Comparison of ENCODE assay signal across 1 cellular context in the genomic region with DNA sequence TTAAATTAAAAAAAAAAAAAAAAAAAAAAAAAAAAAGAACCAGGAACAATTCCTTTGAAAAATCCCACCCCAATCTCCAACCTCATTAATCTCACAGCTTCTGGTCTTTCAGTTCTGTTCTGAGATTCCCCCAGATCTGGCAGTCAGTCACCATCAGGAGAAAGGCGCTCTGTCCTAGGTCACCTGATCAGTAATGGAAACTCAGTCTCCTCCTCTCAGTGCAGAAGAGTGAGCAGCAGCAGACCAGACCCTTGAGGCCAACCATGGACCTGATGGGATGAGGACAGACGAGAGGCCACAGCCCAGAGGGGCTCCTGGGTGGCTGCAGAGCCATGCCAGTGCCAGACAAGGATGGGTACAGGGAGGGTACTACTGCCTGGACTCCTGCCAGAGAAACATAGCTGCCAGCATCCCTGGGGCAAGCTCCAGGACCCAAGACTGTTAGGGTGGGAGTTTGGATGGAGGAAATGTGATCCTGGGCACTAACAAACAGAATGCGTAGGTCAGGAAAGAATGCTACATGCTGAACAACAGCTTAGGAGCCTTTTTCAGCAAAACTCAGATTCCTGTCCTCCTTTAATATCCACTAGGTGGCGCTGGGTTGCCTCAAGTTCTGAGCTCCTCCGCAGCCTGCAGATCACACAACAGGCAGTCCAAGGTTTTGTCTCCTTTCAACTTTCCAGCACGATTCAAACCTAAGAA.
TF ChIP-seq lines count a peak whose summit lies in the region.

No MANE protein-coding gene starts in this region.

TF ChIP-seq in H1, 55 proteins besides CTCF, POLR2A, EP300 and RAD21:
- TF ChIP-seq GABPA (IDR thresholded peaks at IDR 0.05; ENCODE audit: borderline replicate concordance, insufficient read depth, low read length) = peak; percentile 33; the same call in 1 of the 2 replicates
- 0 out of 4 replicates have a peak, but pooled peaks of 1 of the 2 experiments have one; percentile 32 for TF ChIP-seq SIN3A (conservative IDR thresholded peaks at IDR 0.05 in 1 of 2, IDR thresholded peaks at IDR 0.05 in 1 of 2; ENCODE audit: low read depth in 1 of 2, low read length in 2 of 2)
- TF ChIP-seq SAP30 (IDR thresholded peaks at IDR 0.05; ENCODE audit: insufficient read depth, insufficient replicate concordance, low read length) = no peak
